In genomic region chr19:13842294-13843103, GRCh38 we compare ENCODE assay signal across 1 cellular context.
TF ChIP-seq lines count a peak whose summit lies in the region.

No MANE protein-coding gene starts in this region.

TF ChIP-seq in GM12878, 131 proteins besides CTCF, POLR2A, EP300 and RAD21 (continued from another document and continues in another):
- no peak for TF ChIP-seq CUX1 (IDR thresholded peaks at IDR 0.05; ENCODE audit: insufficient replicate concordance, low read depth, low read length)
- TF ChIP-seq SPI1 (IDR thresholded peaks at IDR 0.05; ENCODE audit: borderline replicate concordance, insufficient read depth, low read depth, low read length) = no peak
- no peak for TF ChIP-seq ZNF217 (IDR thresholded peaks at IDR 0.05)
- no peak for TF ChIP-seq PML (IDR thresholded peaks at IDR 0.05; ENCODE audit: low read length)
- TF ChIP-seq NR2C1 (IDR thresholded peaks at IDR 0.05) = peak; percentile 17; the same call in 1 of the 2 replicates
- TF ChIP-seq NKRF (conservative IDR thresholded peaks at IDR 0.05) = peak; percentile 92
- TF ChIP-seq ASH2L (IDR thresholded peaks at IDR 0.05; ENCODE audit: borderline replicate concordance, low read depth) = no peak
- TF ChIP-seq NBN (IDR thresholded peaks at IDR 0.05) = no peak
- no peak for TF ChIP-seq CEBPZ (IDR thresholded peaks at IDR 0.05; ENCODE audit: low read depth, low read length)
- TF ChIP-seq ZNF207 (IDR thresholded peaks at IDR 0.05; ENCODE audit: borderline replicate concordance) = no peak
- no peak for TF ChIP-seq GABPA (IDR thresholded peaks at IDR 0.05; ENCODE audit: low read depth)
- no peak for TF ChIP-seq CBX5 (IDR thresholded peaks at IDR 0.05; ENCODE audit: low read depth)
- no peak for TF ChIP-seq PBX3 (IDR thresholded peaks at IDR 0.05; ENCODE audit: insufficient replicate concordance, low read depth, low read length)
- TF ChIP-seq JUNB (IDR thresholded peaks at IDR 0.05) = no peak
- TF ChIP-seq HSF1 (IDR thresholded peaks at IDR 0.05; ENCODE audit: low read depth, low read length) = no peak
- peak; percentile 77; the same call in 2 of the 3 replicates for TF ChIP-seq POU2F2 (IDR thresholded peaks at IDR 0.05; ENCODE audit: borderline replicate concordance, low read depth, low read length)
- peak; percentile 72 for TF ChIP-seq ZNF687 (IDR thresholded peaks at IDR 0.05)
- no peak for TF ChIP-seq PRDM15 (CRISPR knock-in tag; IDR thresholded peaks at IDR 0.05)
- peak; percentile 8 to 47; a peak in 1 of 4 replicates for TF ChIP-seq IKZF2 (IDR thresholded peaks at IDR 0.05)
- TF ChIP-seq TARDBP (IDR thresholded peaks at IDR 0.05; ENCODE audit: borderline replicate concordance) = no peak
- no peak for TF ChIP-seq ZBTB33 (IDR thresholded peaks at IDR 0.05)
- TF ChIP-seq USF1 (IDR thresholded peaks at IDR 0.05; ENCODE audit: borderline replicate concordance, extremely low read length, insufficient read depth, low read depth, low read length) = peak; percentile 15
- peak; percentile 15 for TF ChIP-seq RELA (IDR thresholded peaks at IDR 0.05; ENCODE audit: borderline replicate concordance, partially characterized antibody)
- TF ChIP-seq MLLT1 (IDR thresholded peaks at IDR 0.05) = no peak
